ENCODE assay signal across 5 cellular contexts in genomic region chr9:99835581-99835980, GRCh38.
"Had no signal": no experiment of that assay in that cellular context is flagged by ENCODE, and none has a peak within 500 bp of the region (broad histone marks: within the 10 kb centered on the region; RNA-seq: fewer than 3 reads in every experiment).

No MANE protein-coding gene starts in this region.

- H3K4me2 ChIP-seq: GM23338 had no signal

- H3K27ac ChIP-seq: HL-60 had no signal

- H3K27ac Mint-ChIP-seq: GM23338, H9 had no signal

- H3K9me3 Mint-ChIP-seq: GM23338, H9 had no signal

- H3K4me1 Mint-ChIP-seq: GM23338, H9 had no signal

- H3K4me3 ChIP-seq: GM23338 had no signal

- DNase-seq: H9, HCEC 1CT, IMR-90 had no signal

- H3K4me3 Mint-ChIP-seq: GM23338, H9 had no signal
